In the genomic region with DNA sequence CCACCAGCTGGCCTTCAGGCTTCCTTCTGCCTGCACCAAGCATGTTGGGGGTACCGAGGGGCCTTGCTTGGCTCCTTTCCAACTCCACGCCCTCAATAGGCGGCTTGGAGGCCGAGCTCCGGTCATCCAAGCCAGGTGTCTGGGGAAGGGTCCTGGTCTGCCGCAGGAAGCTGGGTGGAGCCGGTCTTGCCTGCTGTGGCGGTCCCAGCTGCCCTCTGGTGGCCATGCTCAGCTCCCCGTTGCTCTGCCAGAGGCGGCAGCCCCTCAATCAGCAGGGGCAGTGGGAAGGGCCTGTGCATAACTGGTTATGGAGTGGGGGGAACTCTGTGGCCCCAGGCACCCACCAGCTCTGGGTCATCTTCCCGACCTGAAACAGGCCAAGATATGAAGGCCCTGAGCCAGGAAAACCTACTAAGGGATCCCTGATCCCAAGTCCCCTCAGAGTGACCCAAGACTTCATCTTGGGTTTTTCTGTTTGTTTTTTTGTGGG, we compare ENCODE assay signal across 8 cellular contexts. TPM values are rescaled to one million over a fixed set of nuclear protein-coding genes. Genes with fewer than 3 reads are reported as not detected.
A peak's percentile ranks its signal among the peaks of the same experiment; 100 is the strongest.
DNase-seq lines count a peak whose midpoint lies in the region; ATAC-seq and TF ChIP-seq lines count a peak whose summit lies in the region.

No MANE protein-coding gene starts in this region.

- CTCF ChIA-PET in A673 (lab: Charles Lee), result interaction anchor here (0.6 to 1.4 kb wide), 7 partner anchors 27 to 283 kb away, joined by 3 to 7 read pairs (median 5); no protein-coding TSS in a partner anchor

- TF ChIP-seq CTCF in A673 (conservative IDR thresholded peaks at IDR 0.05; ENCODE audit: low read depth, low read length) (peak; percentile 84), GM12874 (IDR thresholded peaks at IDR 0.05; ENCODE audit: insufficient read depth, low read depth, low read length) (peak; percentile 75), epithelial cell of proximal tubule (conservative IDR thresholded peaks at IDR 0.05; ENCODE audit: low read depth, low read length) (peak; percentile 76), neural cell (IDR thresholded peaks at IDR 0.05; ENCODE audit: poor library complexity, severe bottlenecking) (peak; percentile 60)

- TF ChIP-seq RAD21 in neural cell (conservative IDR thresholded peaks at IDR 0.05), result peak; percentile 56

- POLR2A ChIA-PET in A673 (lab: Charles Lee; ENCODE audit: low non-redundant PET), result interaction anchor here (0.6 kb wide), 1 partner anchor 51 kb away, joined by 4 read pairs; no protein-coding TSS in a partner anchor

- H3K9ac ChIP-seq in neural cell (ENCODE audit: low read length), result no peak overlapping the region

- no peak overlapping the region for H3K4me2 ChIP-seq in neural cell (ENCODE audit: low read length)

- no peaks in the 10 kb centered on the region for H3K36me3 Mint-ChIP-seq in activated T-helper 1 cell treated with anti-CD3 and anti-CD28 coated beads, Interleukin-12 subunit alpha, Interleukin-12 subunit beta, Interleukin-2, Interleukin-4 antibody, amounts not matched to agents 30 ng/mL and 10 ng/mL and 1 ng/mL, durations not matched to agents 14 hours and 24 hours and 36 hours (ENCODE audit: low read depth)

- H3K4me3 ChIP-seq in A673 (ENCODE audit: low read depth, low read length, poor library complexity, severe bottlenecking), result no peak overlapping the region
- no peak overlapping the region for H3K4me3 ChIP-seq in epithelial cell of proximal tubule (ENCODE audit: low read depth, low read length)
- H3K4me3 ChIP-seq in neural cell (ENCODE audit: low read length), result no peak overlapping the region

- no peak overlapping the region for H2AFZ ChIP-seq in neural cell (ENCODE audit: low read depth, low read length)

- ATAC-seq in SK-N-SH treated with all-trans-retinoic acid at 6 μM for 48 hours, result peak; percentile 79

- no peaks in the 10 kb centered on the region for H3K9me3 Mint-ChIP-seq in activated T-helper 1 cell treated with anti-CD3 and anti-CD28 coated beads, Interleukin-12 subunit alpha, Interleukin-12 subunit beta, Interleukin-2, Interleukin-4 antibody, amounts not matched to agents 30 ng/mL and 10 ng/mL and 1 ng/mL, durations not matched to agents 14 hours and 24 hours and 36 hours

- H3K27me3 ChIP-seq in A673 (replicated peaks; ENCODE audit: insufficient read depth, low read depth, low read length, poor library complexity) (peaks cover 28% of the 10 kb centered on the region), neural cell (ENCODE audit: insufficient read depth, low read depth, low read length) (peaks cover 8% of the 10 kb centered on the region)

- no peak overlapping the region for H3K4me3 Mint-ChIP-seq in activated T-helper 1 cell treated with anti-CD3 and anti-CD28 coated beads, Interleukin-12 subunit alpha, Interleukin-12 subunit beta, Interleukin-2, Interleukin-4 antibody, amounts not matched to agents 30 ng/mL and 10 ng/mL and 1 ng/mL, durations not matched to agents 14 hours and 24 hours and 36 hours

- intact Hi-C loops in A673 (cut with micrococcal nuclease; ENCODE audit: unreplicated experiment), result loop anchor here (1.0 to 2.0 kb wide), 2 partner anchors 43 to 51 kb away; no protein-coding TSS in a partner anchor
- intact Hi-C loops in activated T-helper 1 cell treated with anti-CD3 and anti-CD28 coated beads, Interleukin-12 subunit alpha, Interleukin-12 subunit beta, Interleukin-2, Interleukin-4 antibody, amounts not matched to agents 30 ng/mL and 10 ng/mL and 1 ng/mL, durations not matched to agents 14 hours and 24 hours and 36 hours (cut with micrococcal nuclease), result loop anchor here (1.0 kb wide), 1 partner anchor 43 kb away; no protein-coding TSS in a partner anchor

- H3F3A ChIP-seq in neural cell (ENCODE audit: insufficient read depth, low read length, poor library complexity, severe bottlenecking), result no peaks in the 10 kb centered on the region

- H3K79me2 ChIP-seq in neural cell (replicated peaks; ENCODE audit: insufficient read depth, low read length), result no peaks in the 10 kb centered on the region

- no peak for TF ChIP-seq EP300 in neural cell (conservative IDR thresholded peaks at IDR 0.05; ENCODE audit: poor library complexity, severe bottlenecking)

- peaks cover 27% of the 10 kb centered on the region for H3K27me3 Mint-ChIP-seq in activated T-helper 1 cell treated with anti-CD3 and anti-CD28 coated beads, Interleukin-12 subunit alpha, Interleukin-12 subunit beta, Interleukin-2, Interleukin-4 antibody, amounts not matched to agents 30 ng/mL and 10 ng/mL and 1 ng/mL, durations not matched to agents 14 hours and 24 hours and 36 hours (ENCODE audit: insufficient read depth)

- no peaks in the 10 kb centered on the region for H3K4me1 ChIP-seq in A673 (ENCODE audit: insufficient read depth, low read length, poor library complexity, severe bottlenecking)

- BruUV-seq in A673 (replicated peaks; lab: Mats Ljungman, UMichigan), result no TSS peak

- no peaks in the 10 kb centered on the region for H3K4me1 Mint-ChIP-seq in activated T-helper 1 cell treated with anti-CD3 and anti-CD28 coated beads, Interleukin-12 subunit alpha, Interleukin-12 subunit beta, Interleukin-2, Interleukin-4 antibody, amounts not matched to agents 30 ng/mL and 10 ng/mL and 1 ng/mL, durations not matched to agents 14 hours and 24 hours and 36 hours (ENCODE audit: low read depth)

- H4K20me1 ChIP-seq in neural cell (ENCODE audit: insufficient read depth), result no peaks in the 10 kb centered on the region

- H3K9me2 ChIP-seq in neural cell (ENCODE audit: insufficient read depth, low read length), result no peaks in the 10 kb centered on the region

- H3K9me3 ChIP-seq in A673 (ENCODE audit: low read depth, low read length, poor library complexity, severe bottlenecking) (no peaks in the 10 kb centered on the region), neural cell (ENCODE audit: low read length) (no peaks in the 10 kb centered on the region)

- no peak overlapping the region for H3K27ac ChIP-seq in A673 (ENCODE audit: low read depth, low read length, poor library complexity, severe bottlenecking)
- H3K27ac ChIP-seq in neural cell (ENCODE audit: low read length), result no peak overlapping the region

- DNase-seq in A673 (ENCODE audit: low spot score) (peak; percentile 63), epithelial cell of proximal tubule (ENCODE audit: low read depth) (no peak), GOT3 (lab: John Stamatoyannopoulos, UW) (no peak)
- DNase-seq in activated T-helper 1 cell treated with anti-CD3 and anti-CD28 coated beads, Interleukin-12 subunit alpha, Interleukin-12 subunit beta, Interleukin-2, Interleukin-4 antibody, amounts not matched to agents 30 ng/mL and 10 ng/mL and 1 ng/mL, durations not matched to agents 14 hours and 24 hours and 36 hours (ENCODE audit: low spot score), result no peak
- no peak for DNase-seq in effector CD4-positive, alpha-beta T cell

- H3K36me3 ChIP-seq in A673 (ENCODE audit: insufficient read depth, low read length, poor library complexity, severe bottlenecking), result no peaks in the 10 kb centered on the region
- H3K36me3 ChIP-seq in neural cell (ENCODE audit: insufficient read depth, low read length), result no peaks in the 10 kb centered on the region

- no peak overlapping the region for H3K27ac Mint-ChIP-seq in activated T-helper 1 cell treated with anti-CD3 and anti-CD28 coated beads, Interleukin-12 subunit alpha, Interleukin-12 subunit beta, Interleukin-2, Interleukin-4 antibody, amounts not matched to agents 30 ng/mL and 10 ng/mL and 1 ng/mL, durations not matched to agents 14 hours and 24 hours and 36 hours

TF ChIP-seq in SK-N-SH treated with all-trans-retinoic acid at 6 μM for 48 hours, 23 proteins besides CTCF, POLR2A, EP300 and RAD21 (continues in another document):
- TF ChIP-seq PPARA (CRISPR knock-in tag; IDR thresholded peaks at IDR 0.05; ENCODE audit: borderline replicate concordance) (no peak), ZNF8 (CRISPR knock-in tag; IDR thresholded peaks at IDR 0.05) (no peak)

TF ChIP-seq in neural cell, 6 proteins besides CTCF, POLR2A, EP300 and RAD21:
- TF ChIP-seq SMC3 (conservative IDR thresholded peaks at IDR 0.05; ENCODE audit: poor library complexity) (peak; percentile 66), MXI1 (conservative IDR thresholded peaks at IDR 0.05; ENCODE audit: poor library complexity, severe bottlenecking) (no peak)

RNA-seq across cellular contexts. Expression of gene ARVCF, which starts 3.2 kb away (rescaled TPM):
- total RNA-seq in A673 (2021), result 11.1 and 17.2 TPM in 2 replicates
- 53.2 and 109 TPM in 2 replicates for total RNA-seq in epithelial cell of proximal tubule
- 112 and 134 TPM in 2 replicates for polyA plus RNA-seq in neural cell
- 89.7 and 109 TPM in 2 replicates for polyA minus RNA-seq in neural cell
- total RNA-seq in activated T-helper 1 cell treated with anti-CD3 and anti-CD28 coated beads, Interleukin-12 subunit alpha, Interleukin-12 subunit beta, Interleukin-2, Interleukin-4 antibody, amounts not matched to agents 30 ng/mL and 10 ng/mL and 1 ng/mL, durations not matched to agents 14 hours and 24 hours and 36 hours, result 2.4 and 3.1 TPM in 2 replicates

RNA-seq across cellular contexts. Expression of gene TANGO2, which starts 7.5 kb away (rescaled TPM):
- total RNA-seq in A673 (2021), result 17.7 and 21.5 TPM in 2 replicates
- 14.8 and 30.0 TPM in 2 replicates for total RNA-seq in epithelial cell of proximal tubule
- 12.7 and 15.4 TPM in 2 replicates for polyA plus RNA-seq in neural cell
- 14.0 and 14.1 TPM in 2 replicates for polyA minus RNA-seq in neural cell
- 29.2 and 30.0 TPM in 2 replicates for total RNA-seq in activated T-helper 1 cell treated with anti-CD3 and anti-CD28 coated beads, Interleukin-12 subunit alpha, Interleukin-12 subunit beta, Interleukin-2, Interleukin-4 antibody, amounts not matched to agents 30 ng/mL and 10 ng/mL and 1 ng/mL, durations not matched to agents 14 hours and 24 hours and 36 hours
